Comparison of ENCODE assay signal across 10 cellular contexts in genomic region chr21:32886339-32886738, GRCh38.
DNase-seq lines count a peak whose midpoint lies in the region; ATAC-seq lines count a peak whose summit lies in the region.
"Had no signal": no experiment of that assay in that cellular context is flagged by ENCODE, and none has a peak within 500 bp of the region (broad histone marks: within the 10 kb centered on the region; RNA-seq: fewer than 3 reads in every experiment).

No MANE protein-coding gene starts in this region.

- no peak overlapping the region for H3K4ac ChIP-seq in neuronal stem cell (ENCODE audit: low read length)

- H3K4me3 Mint-ChIP-seq in activated CD8-positive, alpha-beta T cell treated with anti-CD3 and anti-CD28 coated beads, Interleukin-2, amount 10 ng/mL, durations not matched to agents 7 days and 5 days, result peak overlapping the region; percentile 51
- peak overlapping the region; percentile 16 to 86 (median 71) for H3K4me3 Mint-ChIP-seq in naive thymus-derived CD8-positive, alpha-beta T cell

- ATAC-seq in activated CD8-positive, alpha-beta T cell treated with anti-CD3 and anti-CD28 coated beads, Interleukin-2, amount 10 ng/mL, durations not matched to agents 7 days and 5 days, result peak; percentile 63
- ATAC-seq in naive thymus-derived CD8-positive, alpha-beta T cell, result peak; percentile 62 to 65
- no peak for ATAC-seq in GM21737 (IDR thresholded peaks at IDR 0.05; ENCODE audit: unreplicated experiment)
- ATAC-seq in HG02852 (IDR thresholded peaks at IDR 0.05; ENCODE audit: unreplicated experiment), result no peak

- WGBS in neuronal stem cell (ENCODE audit: extremely low coverage in 2 of 2, insufficient read length in 2 of 2, insufficient replicate concordance in 1 of 2), 2 donors, result no CpG with 5 or more reads among the region's 9 CpGs

- no peaks in the 10 kb centered on the region for H3K9me3 Mint-ChIP-seq in activated CD8-positive, alpha-beta T cell treated with anti-CD3 and anti-CD28 coated beads, Interleukin-2, amount 10 ng/mL, durations not matched to agents 7 days and 5 days (ENCODE audit: insufficient read depth)
- H3K9me3 Mint-ChIP-seq in naive thymus-derived CD8-positive, alpha-beta T cell, result no peaks in the 10 kb centered on the region

- peaks cover 0 to 8% (median 0%) of the 10 kb centered on the region in 3 experiments for H3K27me3 ChIP-seq in neuronal stem cell (ENCODE audit: control insufficient read depth in 3 of 3, insufficient read depth in 3 of 3, low read depth in 1 of 3, low read length in 3 of 3)

- H2AFZ ChIP-seq in neuronal stem cell (ENCODE audit: low read length), result no peak overlapping the region

- H3K18ac ChIP-seq in neuronal stem cell (ENCODE audit: low read length), result no peak overlapping the region

- no peak overlapping the region for H2BK120ac ChIP-seq in neuronal stem cell (ENCODE audit: low read depth, low read length)

- H3K27ac Mint-ChIP-seq in activated CD8-positive, alpha-beta T cell treated with anti-CD3 and anti-CD28 coated beads, Interleukin-2, amount 10 ng/mL, durations not matched to agents 7 days and 5 days, result peak overlapping the region; percentile 7
- H3K27ac Mint-ChIP-seq in naive thymus-derived CD8-positive, alpha-beta T cell, result peak overlapping the region in 9 of 10 donors; percentile 9 to 90 (median 66)

- peaks cover 2% of the 10 kb centered on the region for H3K27me3 Mint-ChIP-seq in activated CD8-positive, alpha-beta T cell treated with anti-CD3 and anti-CD28 coated beads, Interleukin-2, amount 10 ng/mL, durations not matched to agents 7 days and 5 days (ENCODE audit: low read depth)
- H3K27me3 Mint-ChIP-seq in naive thymus-derived CD8-positive, alpha-beta T cell, result peaks cover 0 to 6% (median 1%) of the 10 kb centered on the region in 5 donors

- POLR2A ChIA-PET in activated CD8-positive, alpha-beta T cell treated with anti-CD3 and anti-CD28 coated beads, Interleukin-2, amount 10 ng/mL, durations not matched to agents 7 days and 5 days (lab: Charles Lee), result no interaction called here
- POLR2A ChIA-PET in naive thymus-derived CD8-positive, alpha-beta T cell (lab: Charles Lee), result interaction anchor here (1.0 kb wide), 1 partner anchor 60 kb away, joined by 4 read pairs; no protein-coding TSS in a partner anchor

- H3K9me3 ChIP-seq in neuronal stem cell (replicated peaks in 1 of 2; ENCODE audit: control insufficient read depth in 2 of 2, insufficient read depth in 1 of 2, low read depth in 1 of 2, low read length in 2 of 2), result no peaks in the 10 kb centered on the region

- peaks cover 0 to 5% of the 10 kb centered on the region in 2 donors for H3K4me1 ChIP-seq in neuronal stem cell (ENCODE audit: control insufficient read depth in 2 of 2, insufficient read depth in 1 of 2, low read depth in 1 of 2, low read length in 2 of 2)

- H2BK15ac ChIP-seq in neuronal stem cell (ENCODE audit: low read length), result no peak overlapping the region

- H3K27ac ChIP-seq in neuronal stem cell (replicated peaks; ENCODE audit: low read length), result no peak overlapping the region
- H3K27ac ChIP-seq: RWPE1 had no signal

- no peak overlapping the region for H3K9ac ChIP-seq in neuronal stem cell (ENCODE audit: low read depth, low read length, poor library complexity)

- H2AK5ac ChIP-seq in neuronal stem cell (ENCODE audit: low read depth, low read length), result no peak overlapping the region

- H3K79me1 ChIP-seq in neuronal stem cell (ENCODE audit: low read depth, low read length), result no peaks in the 10 kb centered on the region

- peaks cover 2% of the 10 kb centered on the region for H3K4me1 Mint-ChIP-seq in activated CD8-positive, alpha-beta T cell treated with anti-CD3 and anti-CD28 coated beads, Interleukin-2, amount 10 ng/mL, durations not matched to agents 7 days and 5 days (ENCODE audit: low read depth)
- peaks cover 0 to 14% (median 5%) of the 10 kb centered on the region in 4 donors for H3K4me1 Mint-ChIP-seq in naive thymus-derived CD8-positive, alpha-beta T cell

- H3K36me3 ChIP-seq in neuronal stem cell (replicated peaks in 1 of 2; ENCODE audit: control insufficient read depth in 2 of 2, insufficient read depth in 2 of 2, low read length in 2 of 2), result no peaks in the 10 kb centered on the region

- no peak overlapping the region for H4K8ac ChIP-seq in neuronal stem cell (ENCODE audit: low read depth, low read length)

- DNase-seq in Daoy (ENCODE audit: low read depth) (peak; percentile 78), NCI-H69 (lab: John Stamatoyannopoulos, UW) (peak; percentile 12), posterior cingulate gyrus (no peak), neuronal stem cell (ENCODE audit: low spot score) (no peak)
- DNase-seq in activated CD8-positive, alpha-beta T cell treated with anti-CD3 and anti-CD28 coated beads, Interleukin-2, amount 10 ng/mL, durations not matched to agents 7 days and 5 days, result peak; percentile 35
- DNase-seq in naive thymus-derived CD8-positive, alpha-beta T cell, result peak in 5 of 10 donors; percentile 1 to 34 (median 17)
- DNase-seq: Kasumi-1 had no signal

- no peak overlapping the region for H3K4me3 ChIP-seq in neuronal stem cell (ENCODE audit: low read length in 2 of 2)

- no peak overlapping the region for H2BK5ac ChIP-seq in neuronal stem cell (ENCODE audit: low read length)

- no peak overlapping the region for H2BK12ac ChIP-seq in neuronal stem cell (ENCODE audit: low read length)

- H3K4me2 ChIP-seq in neuronal stem cell (ENCODE audit: insufficient read depth, low read length, poor library complexity, severe bottlenecking), result no peak overlapping the region

- intact Hi-C loops in posterior cingulate gyrus (cut with DNase I), result no loop called here

- H4K91ac ChIP-seq in neuronal stem cell (ENCODE audit: low read depth, low read length, poor library complexity), result no peak overlapping the region

- CTCF ChIA-PET in activated CD8-positive, alpha-beta T cell treated with anti-CD3 and anti-CD28 coated beads, Interleukin-2, amount 10 ng/mL, durations not matched to agents 7 days and 5 days (lab: Charles Lee), result interaction anchor here (1.2 kb wide), 1 partner anchor 54 kb away, joined by 5 read pairs; no protein-coding TSS in a partner anchor

- H3K36me3 Mint-ChIP-seq in activated CD8-positive, alpha-beta T cell treated with anti-CD3 and anti-CD28 coated beads, Interleukin-2, amount 10 ng/mL, durations not matched to agents 7 days and 5 days (ENCODE audit: low read depth), result no peaks in the 10 kb centered on the region
- H3K36me3 Mint-ChIP-seq in naive thymus-derived CD8-positive, alpha-beta T cell, result no peaks in the 10 kb centered on the region

- no peak overlapping the region for H3K23ac ChIP-seq in neuronal stem cell (ENCODE audit: low read depth, low read length, poor library complexity)

- no peak overlapping the region for H3K14ac ChIP-seq in neuronal stem cell (ENCODE audit: low read length)

Comparison
In these comparisons a context has a peak if more than half of its experiments do, and no peak if none do; other contexts are left out.
1. DNase-seq: peak in Daoy (single experiment), NCI-H69 (single experiment) and activated CD8-positive, alpha-beta T cell treated with anti-CD3 and anti-CD28 coated beads, Interleukin-2, amount 10 ng/mL, durations not matched to agents 7 days and 5 days (single experiment); none in posterior cingulate gyrus (0 of 10) and neuronal stem cell (single experiment).
2. ATAC-seq: peak in activated CD8-positive, alpha-beta T cell treated with anti-CD3 and anti-CD28 coated beads, Interleukin-2, amount 10 ng/mL, durations not matched to agents 7 days and 5 days (single experiment) and naive thymus-derived CD8-positive, alpha-beta T cell (2 of 2); none in GM21737 (single experiment) and HG02852 (single experiment).